ENCODE assay signal across 8 cellular contexts in the genomic region with DNA sequence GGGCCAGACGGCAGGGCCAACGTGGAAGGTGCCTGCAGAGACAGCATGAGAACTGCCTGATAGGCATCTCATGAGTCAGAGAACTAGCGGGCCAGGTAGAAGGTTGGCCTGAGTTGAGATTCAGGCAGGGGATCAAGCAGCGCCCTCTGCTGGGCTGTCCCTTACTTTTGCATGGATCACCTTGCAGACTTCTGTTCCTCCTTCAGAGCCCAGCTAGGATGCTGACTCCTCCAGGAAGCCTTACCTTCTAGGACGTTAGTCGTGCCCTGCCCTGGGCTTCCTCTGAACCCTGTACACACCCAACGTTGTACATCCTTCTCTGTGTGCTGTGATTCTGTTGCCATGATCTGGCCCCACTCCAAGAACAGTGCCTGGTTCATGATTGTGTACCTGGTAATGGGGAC.
DNase-seq lines count a peak whose midpoint lies in the region; ATAC-seq and TF ChIP-seq lines count a peak whose summit lies in the region.

No MANE protein-coding gene starts in this region.

- H3K4me3 ChIP-seq in epithelial cell of esophagus (ENCODE audit: low read length), result no peak overlapping the region
- H3K4me3 ChIP-seq in psoas muscle, result no peak overlapping the region

- H3K27ac ChIP-seq in psoas muscle, result no peak overlapping the region

- intact Hi-C loops in activated naive CD4-positive, alpha-beta T cell treated with anti-CD3 and anti-CD28 coated beads for 36 hours (cut with micrococcal nuclease), result loop anchor here (10.0 kb wide), 1 partner anchor 215 kb away; no protein-coding TSS in a partner anchor
- intact Hi-C loops in psoas muscle (cut with DNase I), result no loop called here

- 65 to 71% (median 70%) methylated on average over 7 of the region's 7 CpGs for WGBS in psoas muscle, 3 donors

- no peak overlapping the region for H3K27ac Mint-ChIP-seq in activated naive CD4-positive, alpha-beta T cell treated with anti-CD3 and anti-CD28 coated beads for 36 hours

- H3K36me3 ChIP-seq in psoas muscle (ENCODE audit: insufficient read depth in 1 of 2, low read depth in 1 of 2), result no peaks in the 10 kb centered on the region

- peak; percentile 61 for DNase-seq in activated naive CD4-positive, alpha-beta T cell treated with anti-CD3 and anti-CD28 coated beads for 36 hours
- DNase-seq in activated naive CD4-positive, alpha-beta T cell treated with Interleukin-2 at 50 U/mL for 16 hours, result no peak
- DNase-seq in NCI-H748 treated with DMSO at 0.1 percent for 48 hours (lab: John Stamatoyannopoulos, UW), result peak; percentile 41
- DNase-seq in epithelial cell of esophagus (ENCODE audit: low read depth), result peak; percentile 91
- peak in 1 of 2 donors; percentile 8 for DNase-seq in psoas muscle
- no peak for DNase-seq in amniotic stem cell (lab: John Stamatoyannopoulos, UW)
- DNase-seq in activated CD4-positive, CD25-positive, alpha-beta regulatory T cell (lab: John Stamatoyannopoulos, UW), result no peak

- H3K4me1 Mint-ChIP-seq in activated naive CD4-positive, alpha-beta T cell treated with anti-CD3 and anti-CD28 coated beads for 36 hours (ENCODE audit: low read depth), result no peaks in the 10 kb centered on the region

- ATAC-seq in psoas muscle (no peak), HG03520 (IDR thresholded peaks at IDR 0.05; ENCODE audit: unreplicated experiment) (no peak)

- H3K27me3 ChIP-seq in psoas muscle (ENCODE audit: insufficient read depth in 3 of 3, low read length in 2 of 3), result peaks cover 0 to 12% (median 2%) of the 10 kb centered on the region in 3 donors

- H3K4me1 ChIP-seq in psoas muscle, result no peaks in the 10 kb centered on the region

- peak; percentile 61 for TF ChIP-seq CTCF in epithelial cell of esophagus (IDR thresholded peaks at IDR 0.05; ENCODE audit: insufficient read depth, low read depth, low read length, missing control alignments)
- peak; percentile 20 for TF ChIP-seq CTCF in psoas muscle (IDR thresholded peaks at IDR 0.05)

- peaks cover 7% of the 10 kb centered on the region for H3K27me3 Mint-ChIP-seq in activated naive CD4-positive, alpha-beta T cell treated with anti-CD3 and anti-CD28 coated beads for 36 hours (ENCODE audit: low read depth)

- H3K4me3 Mint-ChIP-seq in activated naive CD4-positive, alpha-beta T cell treated with anti-CD3 and anti-CD28 coated beads for 36 hours, result no peak overlapping the region

- H3K36me3 Mint-ChIP-seq in activated naive CD4-positive, alpha-beta T cell treated with anti-CD3 and anti-CD28 coated beads for 36 hours (ENCODE audit: low read depth), result no peaks in the 10 kb centered on the region

- CTCF ChIA-PET in activated naive CD4-positive, alpha-beta T cell treated with anti-CD3 and anti-CD28 coated beads for 36 hours (lab: Charles Lee), result interaction anchor here (1.6 kb wide), 1 partner anchor 12 kb away, joined by 5 read pairs; no protein-coding TSS in a partner anchor

- no peaks in the 10 kb centered on the region for H3K9me3 ChIP-seq in psoas muscle

- H3K9me3 Mint-ChIP-seq in activated naive CD4-positive, alpha-beta T cell treated with anti-CD3 and anti-CD28 coated beads for 36 hours, result no peaks in the 10 kb centered on the region

Comparison
In these comparisons a context has a peak if more than half of its experiments do, and no peak if none do; other contexts are left out.
1. DNase-seq: peak in activated naive CD4-positive, alpha-beta T cell treated with anti-CD3 and anti-CD28 coated beads for 36 hours (single experiment), NCI-H748 treated with DMSO at 0.1 percent for 48 hours (single experiment) and epithelial cell of esophagus (single experiment); none in activated naive CD4-positive, alpha-beta T cell treated with Interleukin-2 at 50 U/mL for 16 hours (single experiment), amniotic stem cell (single experiment) and activated CD4-positive, CD25-positive, alpha-beta regulatory T cell (0 of 4).